ENCODE assay signal across 7 cellular contexts in genomic region chr3:193816656-193817311, GRCh38.
DNase-seq lines count a peak whose midpoint lies in the region; TF ChIP-seq lines count a peak whose summit lies in the region.

No MANE protein-coding gene starts in this region.

- TF ChIP-seq POLR2A in breast epithelium (IDR thresholded peaks at IDR 0.05) (no peak), thyroid gland (IDR thresholded peaks at IDR 0.05) (no peak)

- intact Hi-C loops in breast epithelium (cut with DNase I; ENCODE audit: low total_unique reads) (no loop called here), thyroid gland (cut with DNase I) (no loop called here)

- 43 to 46% methylated on average over 12 to 14 of the region's 14 CpGs for WGBS in thyroid gland, 2 donors

- H3K27ac ChIP-seq in breast epithelium (peak overlapping the region; percentile 21 to 66), thyroid gland (no peak overlapping the region)

- DNase-seq in NCI-H1417 treated with DMSO at 0.1 percent for 48 hours (lab: John Stamatoyannopoulos, UW) (peak; percentile 41), breast epithelium (ENCODE audit: low spot score in 2 of 2) (peak; percentile 65 to 69), left kidney (ENCODE audit: low read depth, low spot score) (peak; percentile 91), thyroid gland (peak; percentile 48 to 51), CD1c-positive myeloid dendritic cell (ENCODE audit: extremely low spot score) (no peak), GM19240 (ENCODE audit: insufficient read length, low spot score) (no peak), GM20000 (ENCODE audit: low spot score) (no peak)

- no peak for TF ChIP-seq CTCF in breast epithelium (IDR thresholded peaks at IDR 0.05)
- TF ChIP-seq CTCF in thyroid gland (IDR thresholded peaks at IDR 0.05) = no peak
- no peak for TF ChIP-seq CTCF in GM20000 (IDR thresholded peaks at IDR 0.05; ENCODE audit: extremely low read depth, missing control alignments)

- H3K4me3 ChIP-seq in breast epithelium (peak overlapping the region in 2 of 3 donors; percentile 20 to 48), thyroid gland (replicated peaks in 1 of 3) (no peak overlapping the region)

- H3K4me1 ChIP-seq in breast epithelium = peaks cover 0 to 6% of the 10 kb centered on the region in 2 donors
- peaks cover 0 to 6% of the 10 kb centered on the region in 2 donors for H3K4me1 ChIP-seq in thyroid gland

- H3K36me3 ChIP-seq in breast epithelium = no peaks in the 10 kb centered on the region
- H3K36me3 ChIP-seq in thyroid gland = no peaks in the 10 kb centered on the region

- H3K27me3 ChIP-seq in breast epithelium (no peaks in the 10 kb centered on the region), thyroid gland (no peaks in the 10 kb centered on the region)

- H3K9me3 ChIP-seq in breast epithelium = no peaks in the 10 kb centered on the region
- H3K9me3 ChIP-seq in thyroid gland = no peaks in the 10 kb centered on the region

Comparison
In these comparisons a context has a peak if more than half of its experiments do, and no peak if none do; other contexts are left out.
1. DNase-seq: peak in NCI-H1417 treated with DMSO at 0.1 percent for 48 hours (single experiment), breast epithelium (2 of 2), left kidney (single experiment) and thyroid gland (2 of 2); none in CD1c-positive myeloid dendritic cell (single experiment), GM19240 (single experiment) and GM20000 (single experiment).
2. H3K27ac ChIP-seq: peak in breast epithelium (2 of 2); none in thyroid gland (0 of 3).
3. H3K4me3 ChIP-seq: peak in breast epithelium (2 of 3); none in thyroid gland (0 of 3).